8 cellular contexts compared by ENCODE assay signal in genomic region chr4:26822546-26822945, GRCh38. TPM values are rescaled to one million over a fixed set of nuclear protein-coding genes. Genes with fewer than 3 reads are reported as not detected.
A peak's percentile ranks its signal among the peaks of the same experiment; 100 is the strongest.
DNase-seq lines count a peak whose midpoint lies in the region; ATAC-seq, FAIRE-seq and TF ChIP-seq lines count a peak whose summit lies in the region.

No MANE protein-coding gene starts in this region.

- H3K4me2 ChIP-seq in HepG2 (ENCODE audit: low read depth, low read length): peak overlapping the region; percentile 86

- DNase-seq in HepG2 (ENCODE audit: low spot score): no peak
- DNase-seq in GM19240 (ENCODE audit: insufficient read length, low spot score): no peak
- DNase-seq in H54 (ENCODE audit: insufficient read length, low spot score): no peak
- DNase-seq in head of caudate nucleus: no peak

- TF ChIP-seq POLR2A in HepG2 (IDR thresholded peaks at IDR 0.05; ENCODE audit: insufficient read depth in 1 of 2, low read depth in 2 of 2, low read length in 2 of 2): no peak
- TF ChIP-seq POLR2A in H54 (IDR thresholded peaks at IDR 0.05; ENCODE audit: low read depth, low read length): no peak
- TF ChIP-seq POLR2A in gastroesophageal sphincter (IDR thresholded peaks at IDR 0.05): no peak

- H3K36me3 ChIP-seq in HepG2 (replicated peaks in 1 of 2; ENCODE audit: control insufficient read depth in 1 of 2, insufficient read depth in 2 of 2, low read length in 2 of 2) (no peaks in the 10 kb centered on the region), gastroesophageal sphincter (no peaks in the 10 kb centered on the region)

- TF ChIP-seq RAD21 in HepG2 (CRISPR knock-in tag; IDR thresholded peaks at IDR 0.05): no peak

- WGBS in HepG2 (ENCODE audit: low lambda C conversion rate): 38% methylated on average over 6 of the region's 6 CpGs
- WGBS in gastroesophageal sphincter (ENCODE audit: low coverage in 1 of 2), 2 donors: 62 to 72% methylated on average over 3 to 6 of the region's 6 CpGs

- H3K4me1 ChIP-seq in HepG2 (ENCODE audit: insufficient read depth, low read length): peaks cover 36% of the 10 kb centered on the region
- no peaks in the 10 kb centered on the region for H3K4me1 ChIP-seq in gastroesophageal sphincter

- FAIRE-seq in HepG2 (lab: Jason Lieb, UNC) (no peak), H54 (lab: Jason Lieb, UNC) (no peak)

- BruUV-seq in HepG2 (replicated peaks; lab: Mats Ljungman, UMichigan): TSS peak; percentile 89

- intact Hi-C loops in HepG2 (cut with micrococcal nuclease; ENCODE audit: unreplicated experiment) (loop anchor here (1.0 kb wide), 1 partner anchor 38 kb away; the partner anchor contains the start of gene STIM2), head of caudate nucleus (cut with DNase I) (no loop called here)

- peak; percentile 68 for ATAC-seq in GM18502 (IDR thresholded peaks at IDR 0.05; ENCODE audit: poor library complexity, unreplicated experiment)
- ATAC-seq in GM21529 (IDR thresholded peaks at IDR 0.05; ENCODE audit: unreplicated experiment): peak; percentile 58
- peak; percentile 62 for ATAC-seq in HG03571 (IDR thresholded peaks at IDR 0.05; ENCODE audit: unreplicated experiment)
- ATAC-seq in HepG2: no peak; the same call in 2 of the 3 replicates
- ATAC-seq in gastroesophageal sphincter: no peak

- H3K9me3 ChIP-seq in HepG2 (ENCODE audit: low read length) (peaks cover 11% of the 10 kb centered on the region), gastroesophageal sphincter (no peaks in the 10 kb centered on the region)

- TF ChIP-seq EP300 in HepG2 (IDR thresholded peaks at IDR 0.05; ENCODE audit: low read depth in 2 of 2, low read length in 2 of 2): no peak
- TF ChIP-seq EP300 in HepG2 (CRISPR knock-in tag; IDR thresholded peaks at IDR 0.05; ENCODE audit: borderline replicate concordance): no peak
- TF ChIP-seq EP300 in gastroesophageal sphincter (IDR thresholded peaks at IDR 0.05): no peak

- no peaks in the 10 kb centered on the region for H4K20me1 ChIP-seq in HepG2 (ENCODE audit: insufficient read depth, low read length)

- no peaks in the 10 kb centered on the region for H3K79me2 ChIP-seq in HepG2 (ENCODE audit: insufficient read depth, low read length)

- H3K27ac ChIP-seq in HepG2 (ENCODE audit: extremely low read length, insufficient read depth, low read length) (peak overlapping the region; percentile 85), gastroesophageal sphincter (no peak overlapping the region)

- H2AFZ ChIP-seq in HepG2 (ENCODE audit: low read length): peak overlapping the region; percentile 20

- in situ Hi-C loops in HepG2 (cut with HindIII; ENCODE audit: extremely low pct_ligation_motif_present, low pct_unique_long_range_greater_than_20kb): loop anchor here (5.0 kb wide), 1 partner anchor 35 kb away; no protein-coding TSS in a partner anchor

- POLR2A ChIA-PET in HepG2 (lab: Yijun Ruan, JAX): interaction anchor here (1.2 to 1.9 kb wide), 2 partner anchors 35 to 38 kb away, joined by 5 to 11 read pairs; partner anchors contain the start of gene STIM2

- CTCF ChIA-PET in HepG2 (lab: Yijun Ruan, JAX; ENCODE audit: low intra/inter-chr PET ratio, low total read pairs): no interaction called here

- TF ChIP-seq CTCF in HepG2 (CRISPR knock-in tag; IDR thresholded peaks at IDR 0.05) (no peak), gastroesophageal sphincter (IDR thresholded peaks at IDR 0.05) (no peak)

- peak overlapping the region in 2 of 3 experiments; percentile 23 to 34; a peak in 2 of 6 replicates for H3K4me3 ChIP-seq in HepG2 (replicated peaks in 1 of 3; ENCODE audit: insufficient read depth in 1 of 3, low read depth in 2 of 3, low read length in 3 of 3)
- no peak overlapping the region for H3K4me3 ChIP-seq in gastroesophageal sphincter

- no peak overlapping the region for H3K9ac ChIP-seq in HepG2 (ENCODE audit: insufficient read depth, low read depth, low read length)

- H3K27me3 ChIP-seq in HepG2 (ENCODE audit: control insufficient read depth in 1 of 2, insufficient read depth in 2 of 2, low read length in 2 of 2) (no peaks in the 10 kb centered on the region), gastroesophageal sphincter (no peaks in the 10 kb centered on the region)

TF ChIP-seq in HepG2, 621 proteins besides CTCF, POLR2A, EP300 and RAD21 (continues in another document):
- no peak for TF ChIP-seq ZNF264 (CRISPR knock-in tag; IDR thresholded peaks at IDR 0.05)
- no peak for TF ChIP-seq ZNF510 (CRISPR knock-in tag; IDR thresholded peaks at IDR 0.05; ENCODE audit: low read depth)
- TF ChIP-seq THAP11 (CRISPR knock-in tag; IDR thresholded peaks at IDR 0.05): 0 out of 2 replicates have a peak, but pooled peaks have one; percentile 1
- peak; percentile 14; the same call in 1 of the 2 replicates for TF ChIP-seq MIER3 (CRISPR knock-in tag; IDR thresholded peaks at IDR 0.05; ENCODE audit: borderline replicate concordance)
- TF ChIP-seq ZNF646 (CRISPR knock-in tag; IDR thresholded peaks at IDR 0.05): no peak
- peak; percentile 25 for TF ChIP-seq PRPF4 (IDR thresholded peaks at IDR 0.05; ENCODE audit: low read depth, low read length, poor library complexity, severe bottlenecking)
- no peak for TF ChIP-seq CCDC6 (CRISPR knock-in tag; IDR thresholded peaks at IDR 0.05)
- TF ChIP-seq ZNF781 (CRISPR knock-in tag; IDR thresholded peaks at IDR 0.05; ENCODE audit: borderline replicate concordance, not compliant biosample characterization): peak; percentile 1
- no peak for TF ChIP-seq HHEX (CRISPR knock-in tag; IDR thresholded peaks at IDR 0.05)
- no peak for TF ChIP-seq NFKBIZ (CRISPR knock-in tag; IDR thresholded peaks at IDR 0.05)

RNA-seq across cellular contexts. Expression of gene STIM2, which starts 38.1 kb away (rescaled TPM):
- total RNA-seq in HepG2 (2016; rRNA removed; fragmentation: Illumina TruSeq; extraction: Trizol) (8.2 and 19.3 TPM in 2 replicates), gastroesophageal sphincter (10 to 100 TPM in 3 of 4 donors, 1 to 10 TPM in 1; 8.4 to 11.6 (median 10.5) TPM)
- 3.5 and 6.1 TPM in 2 replicates for total RNA-seq in HepG2 (2016; cell fraction: cytosol; rRNA removed; fragmentation: Illumina TruSeq; extraction: Trizol; ENCODE audit: low read depth)
- 9.9 and 21.5 TPM in 2 replicates for total RNA-seq in HepG2 (2016; cell fraction: insoluble cytoplasmic fraction; rRNA removed; fragmentation: Illumina TruSeq; extraction: Trizol)
- 6.0 and 6.1 TPM in 2 replicates for total RNA-seq in HepG2 (2016; cell fraction: membrane; rRNA removed; fragmentation: Illumina TruSeq; extraction: Trizol)
- total RNA-seq in HepG2 (2016; cell fraction: nucleus; rRNA removed; fragmentation: Illumina TruSeq; extraction: Trizol): 33.3 and 39.0 TPM in 2 replicates
- 19.4 and 22.3 TPM in 2 replicates for polyA plus RNA-seq in HepG2 (2011; rRNA removed)
- polyA plus RNA-seq in HepG2 (2011; cell fraction: cytosol; rRNA removed): 7.8 and 10.6 TPM in 2 replicates
- polyA plus RNA-seq in HepG2 (2011; cell fraction: nucleus; rRNA removed): 48.3 and 53.9 TPM in 2 replicates
- polyA plus RNA-seq in HepG2 (2012): 15.2 and 16.9 TPM in 2 replicates
- 2.1 and 3.3 TPM in 2 replicates for polyA plus RNA-seq in HepG2 (2016; cell fraction: cytosol; fragmentation: Illumina TruSeq; extraction: Trizol; ENCODE audit: low read depth)
- polyA plus RNA-seq in HepG2 (2016; cell fraction: insoluble cytoplasmic fraction; fragmentation: Illumina TruSeq; extraction: Trizol; ENCODE audit: low read depth): 7.2 and 7.9 TPM in 2 replicates
- polyA plus RNA-seq in HepG2 (2016; cell fraction: membrane; fragmentation: Illumina TruSeq; extraction: Trizol; ENCODE audit: low read depth): 3.2 and 4.3 TPM in 2 replicates
- 47.5 and 50.9 TPM in 2 replicates for polyA plus RNA-seq in HepG2 (2016; cell fraction: nucleus; fragmentation: Illumina TruSeq; extraction: Trizol; ENCODE audit: insufficient read depth, low read depth)
- 26.2 and 31.6 TPM in 2 replicates for polyA minus RNA-seq in HepG2 (2011; rRNA and poly(A)+ RNA removed; ENCODE audit: low replicate concordance)
- polyA minus RNA-seq in HepG2 (2011; cell fraction: cytosol; rRNA and poly(A)+ RNA removed): 6.8 and 8.5 TPM in 2 replicates
- 42.7 and 42.8 TPM in 2 replicates for polyA minus RNA-seq in HepG2 (2011; cell fraction: nucleus; rRNA and poly(A)+ RNA removed)

Comparison
In these comparisons a context has a peak if more than half of its experiments do, and no peak if none do; other contexts are left out.
1. ATAC-seq: peak in GM18502 (single experiment), GM21529 (single experiment) and HG03571 (single experiment); none in HepG2 (single experiment) and gastroesophageal sphincter (single experiment).
2. H3K4me3 ChIP-seq: peak in HepG2 (2 of 3); none in gastroesophageal sphincter (0 of 2).